Comparison of ENCODE assay signal across 14 cellular contexts in genomic region chr7:27345164-27345887, GRCh38.
DNase-seq lines count a peak whose midpoint lies in the region; ATAC-seq and TF ChIP-seq lines count a peak whose summit lies in the region.
"Had no signal": no experiment of that assay in that cellular context is flagged by ENCODE, and none has a peak within 500 bp of the region (broad histone marks: within the 10 kb centered on the region; RNA-seq: fewer than 3 reads in every experiment).

No MANE protein-coding gene starts in this region.

- BruUV-seq in Caco-2 (replicated peaks; lab: Mats Ljungman, UMichigan): no TSS peak
- no TSS peak for BruUV-seq in PC-9 (replicated peaks; lab: Mats Ljungman, UMichigan)

- H3K4me1 Mint-ChIP-seq in Caco-2 (ENCODE audit: low read depth, unreplicated experiment) (peaks cover 66% of the 10 kb centered on the region), GM23338 (peaks cover 19% of the 10 kb centered on the region)
- H3K4me1 Mint-ChIP-seq in CD4-positive, alpha-beta T cell (ENCODE audit: low read depth): no peaks in the 10 kb centered on the region

- H3K9me2 ChIP-seq in GM23338 (ENCODE audit: insufficient read depth) (no peaks in the 10 kb centered on the region; the same call in 1 of the 2 replicates), PC-9 (ENCODE audit: insufficient read depth) (no peaks in the 10 kb centered on the region)

- no peak for ATAC-seq in GM23338
- peak; percentile 76 for ATAC-seq in left colon
- ATAC-seq in GM21786 (IDR thresholded peaks at IDR 0.05; ENCODE audit: unreplicated experiment): no peak
- ATAC-seq in CD4-positive, alpha-beta T cell (ENCODE audit: poor library complexity): no peak

- H3K4me3 ChIP-seq in Caco-2 (ENCODE audit: low read depth, low read length): no peak overlapping the region
- no peak overlapping the region for H3K4me3 ChIP-seq in GM23338
- no peak overlapping the region for H3K4me3 ChIP-seq in PC-9
- H3K4me3 ChIP-seq: BLaER1, SJCRH30 had no signal

- POLR2A ChIA-PET in Caco-2 (lab: Charles Lee): no interaction called here
- POLR2A ChIA-PET in PC-9 (lab: Charles Lee; ENCODE audit: unreplicated experiment): interaction anchor here (0.7 to 0.8 kb wide), 2 partner anchors 315 to 547 kb away, joined by 4 to 11 read pairs; no protein-coding TSS in a partner anchor
- POLR2A ChIA-PET in CD4-positive, alpha-beta T cell (lab: Charles Lee): interaction anchor here (0.6 kb wide), 1 partner anchor 121 kb away, joined by 3 read pairs; no protein-coding TSS in a partner anchor

- H3K36me3 ChIP-seq in Caco-2 (ENCODE audit: control insufficient read depth, insufficient read depth, low read length): no peaks in the 10 kb centered on the region
- H3K36me3 ChIP-seq in GM23338 (ENCODE audit: insufficient read depth): no peaks in the 10 kb centered on the region
- no peaks in the 10 kb centered on the region for H3K36me3 ChIP-seq in PC-9 (ENCODE audit: low read depth)
- H3K36me3 ChIP-seq: BLaER1, SJCRH30 had no signal

- H2AFZ ChIP-seq in GM23338 (no peak overlapping the region), PC-9 (0 out of 2 replicates have a peak overlapping the region, but pooled peaks have one; percentile 25)

- peaks cover 53% of the 10 kb centered on the region for H3K4me1 ChIP-seq in Caco-2
- H3K4me1 ChIP-seq in GM23338 (ENCODE audit: insufficient read depth): peaks cover 12% of the 10 kb centered on the region
- H3K4me1 ChIP-seq in PC-9 (replicated peaks; ENCODE audit: insufficient read depth): peaks cover 51% of the 10 kb centered on the region
- H3K4me1 ChIP-seq: BLaER1, SJCRH30 had no signal

- peak overlapping the region; percentile 92 for H3K27ac Mint-ChIP-seq in Caco-2 (ENCODE audit: unreplicated experiment)
- peak overlapping the region; percentile 72; the same call in 1 of the 2 replicates for H3K27ac Mint-ChIP-seq in GM23338
- H3K27ac Mint-ChIP-seq in CD4-positive, alpha-beta T cell: no peak overlapping the region

- H3K27me3 Mint-ChIP-seq in Caco-2 (ENCODE audit: insufficient read depth, unreplicated experiment): no peaks in the 10 kb centered on the region
- peaks cover 6% of the 10 kb centered on the region for H3K27me3 Mint-ChIP-seq in GM23338 (ENCODE audit: insufficient read depth, low read depth, poor library complexity)
- H3K27me3 Mint-ChIP-seq in CD4-positive, alpha-beta T cell: peaks cover 25% of the 10 kb centered on the region

- H3K9me3 Mint-ChIP-seq in Caco-2 (ENCODE audit: unreplicated experiment) (no peaks in the 10 kb centered on the region), GM23338 (no peaks in the 10 kb centered on the region)
- H3K9me3 Mint-ChIP-seq in CD4-positive, alpha-beta T cell: no peaks in the 10 kb centered on the region

- H3K9me3 ChIP-seq in Caco-2 (no peaks in the 10 kb centered on the region), PC-9 (ENCODE audit: insufficient read depth, low read depth) (no peaks in the 10 kb centered on the region; the same call in 1 of the 2 replicates)
- no peaks in the 10 kb centered on the region for H3K9me3 ChIP-seq in CD4-positive, alpha-beta T cell (ENCODE audit: control insufficient read depth, low read length)
- H3K9me3 ChIP-seq: BLaER1, SJCRH30 had no signal

- H3K36me3 Mint-ChIP-seq in Caco-2 (ENCODE audit: insufficient read depth, unreplicated experiment): no peaks in the 10 kb centered on the region
- no peaks in the 10 kb centered on the region for H3K36me3 Mint-ChIP-seq in GM23338 (ENCODE audit: low read depth)
- H3K36me3 Mint-ChIP-seq in CD4-positive, alpha-beta T cell (ENCODE audit: low read depth): no peaks in the 10 kb centered on the region

- intact Hi-C loops in Caco-2 (cut with micrococcal nuclease; ENCODE audit: unreplicated experiment): loop anchor here (5.0 to 10.0 kb wide), 2 partner anchors 83 to 111 kb away; no protein-coding TSS in a partner anchor
- intact Hi-C loops in PC-9 (cut with micrococcal nuclease; ENCODE audit: unreplicated experiment): loop anchor here (10.0 kb wide), 1 partner anchor 111 kb away; no protein-coding TSS in a partner anchor
- intact Hi-C loops in left colon (cut with DNase I, micrococcal nuclease): no loop called here
- intact Hi-C loops in CD4-positive, alpha-beta T cell (cut with DNase I, micrococcal nuclease): no loop called here

- 0 out of 2 replicates have a peak overlapping the region, but pooled peaks have one; percentile 21 for H3K4me2 ChIP-seq in GM23338
- peak overlapping the region; percentile 73 for H3K4me2 ChIP-seq in PC-9
- H3K4me2 ChIP-seq: BLaER1 had no signal

- peak overlapping the region; percentile 68 for H3K4me3 Mint-ChIP-seq in Caco-2 (ENCODE audit: unreplicated experiment)
- no peak overlapping the region for H3K4me3 Mint-ChIP-seq in GM23338
- H3K4me3 Mint-ChIP-seq in CD4-positive, alpha-beta T cell: no peak overlapping the region

- H3K27me3 ChIP-seq in Caco-2 (replicated peaks; ENCODE audit: control insufficient read depth, insufficient read depth, low read length) (no peaks in the 10 kb centered on the region), GM23338 (ENCODE audit: insufficient read depth) (no peaks in the 10 kb centered on the region), PC-9 (ENCODE audit: insufficient read depth, low read depth) (no peaks in the 10 kb centered on the region)
- peaks cover 6% of the 10 kb centered on the region for H3K27me3 ChIP-seq in CD4-positive, alpha-beta T cell (ENCODE audit: control insufficient read depth, insufficient read depth, low read length)
- H3K27me3 ChIP-seq: BLaER1 had no signal

- TF ChIP-seq CTCF in Caco-2 (IDR thresholded peaks at IDR 0.05; ENCODE audit: insufficient read depth in 1 of 2, low read depth in 1 of 2, low read length in 1 of 2, severe bottlenecking in 1 of 2, unreplicated experiment in 1 of 2) (no peak), GM23338 (conservative IDR thresholded peaks at IDR 0.05; ENCODE audit: low read depth in 2 of 2) (no peak), PC-9 (conservative IDR thresholded peaks at IDR 0.05) (no peak)
- no peak for TF ChIP-seq CTCF in CD4-positive, alpha-beta T cell (IDR thresholded peaks at IDR 0.05)

- H4K20me1 ChIP-seq in GM23338 (replicated peaks; ENCODE audit: insufficient read depth): no peaks in the 10 kb centered on the region
- H4K20me1 ChIP-seq in PC-9 (ENCODE audit: insufficient read depth): no peaks in the 10 kb centered on the region
- H4K20me1 ChIP-seq: BLaER1 had no signal

- H3F3A ChIP-seq in GM23338 (replicated peaks; ENCODE audit: low read depth) (no peaks in the 10 kb centered on the region), PC-9 (ENCODE audit: insufficient read depth, low read depth) (peaks cover 16% of the 10 kb centered on the region)

- no peaks in the 10 kb centered on the region for H3K79me2 ChIP-seq in GM23338 (replicated peaks; ENCODE audit: insufficient read depth)
- no peaks in the 10 kb centered on the region for H3K79me2 ChIP-seq in PC-9 (ENCODE audit: low read depth)

- H3K27ac ChIP-seq in GM23338 (ENCODE audit: low read depth) (no peak overlapping the region), PC-9 (peak overlapping the region; percentile 70; the same call in 1 of the 2 replicates)
- H3K27ac ChIP-seq in CD4-positive, alpha-beta T cell (ENCODE audit: low read depth, low read length): no peak overlapping the region
- H3K27ac ChIP-seq: BLaER1, SJCRH30 had no signal

- DNase-seq in Caco-2 (no peak), GM23338 (ENCODE audit: low spot score) (no peak), PC-9 (no peak), left colon (no peak), T-helper 2 cell (no peak)
- no peak for DNase-seq in CD4-positive, alpha-beta T cell
- DNase-seq: GDM1, Kasumi-1, NCI-H1436, NCI-H2029 treated with DMSO at 0.1 percent for 48 hours, SW 1271 had no signal

- CTCF ChIA-PET in Caco-2 (lab: Charles Lee) (no interaction called here), PC-9 (lab: Charles Lee) (interaction anchor here (0.6 kb wide), 1 partner anchor 21 kb away, joined by 3 read pairs; no protein-coding TSS in a partner anchor)
- CTCF ChIA-PET in CD4-positive, alpha-beta T cell (lab: Charles Lee): no interaction called here

TF ChIP-seq in GM23338, 12 proteins besides CTCF, POLR2A, EP300 and RAD21 (continues in another document):
- no peak for TF ChIP-seq ZNF331 (CRISPR knock-in tag; IDR thresholded peaks at IDR 0.05; ENCODE audit: low read depth)
- TF ChIP-seq STAT1 (IDR thresholded peaks at IDR 0.05; ENCODE audit: unreplicated experiment): no peak
- no peak for TF ChIP-seq JUNB (IDR thresholded peaks at IDR 0.05; ENCODE audit: unreplicated experiment)
- no peak for TF ChIP-seq CREB1 (CRISPR knock-in tag; IDR thresholded peaks at IDR 0.05; ENCODE audit: low read depth)
- TF ChIP-seq EZH2phosphoT487 (IDR thresholded peaks at IDR 0.05; ENCODE audit: unreplicated experiment): no peak
- no peak for TF ChIP-seq REST (IDR thresholded peaks at IDR 0.05; ENCODE audit: unreplicated experiment)
- no peak for TF ChIP-seq POLR2AphosphoS5 (IDR thresholded peaks at IDR 0.05; ENCODE audit: low read depth)
- TF ChIP-seq NANOG (IDR thresholded peaks at IDR 0.05; ENCODE audit: borderline replicate concordance): no peak
- no peak for TF ChIP-seq ZNF114 (CRISPR knock-in tag; IDR thresholded peaks at IDR 0.05)

Comparison
In these comparisons a context has a peak if more than half of its experiments do, and no peak if none do; other contexts are left out.
1. intact Hi-C loops: an anchor here in Caco-2 (5.0 to 10.0 kb wide) and PC-9 (10.0 kb wide); none called in left colon and CD4-positive, alpha-beta T cell.